Comparison of ENCODE assay signal across 1 cellular context in genomic region chr1:234972411-234973191, GRCh38.
TF ChIP-seq lines count a peak whose summit lies in the region.

No MANE protein-coding gene starts in this region.

TF ChIP-seq in liver, 16 proteins besides CTCF, POLR2A, EP300 and RAD21 (continued from another document):
- TF ChIP-seq ATF3 (IDR thresholded peaks at IDR 0.05) (no peak), YY1 (IDR thresholded peaks at IDR 0.05) (no peak), EGR1 (IDR thresholded peaks at IDR 0.05; ENCODE audit: low read depth in 2 of 2) (no peak), HNF4G (IDR thresholded peaks at IDR 0.05) (no peak), GABPA (IDR thresholded peaks at IDR 0.05 in 1 of 2, conservative IDR thresholded peaks at IDR 0.05 in 1 of 2) (no peak), HNF4A (conservative IDR thresholded peaks at IDR 0.05) (no peak)
TF ChIP-seq in liver: peak in this region for 0.
